Comparison of ENCODE assay signal across 1 cellular context in the genomic region with DNA sequence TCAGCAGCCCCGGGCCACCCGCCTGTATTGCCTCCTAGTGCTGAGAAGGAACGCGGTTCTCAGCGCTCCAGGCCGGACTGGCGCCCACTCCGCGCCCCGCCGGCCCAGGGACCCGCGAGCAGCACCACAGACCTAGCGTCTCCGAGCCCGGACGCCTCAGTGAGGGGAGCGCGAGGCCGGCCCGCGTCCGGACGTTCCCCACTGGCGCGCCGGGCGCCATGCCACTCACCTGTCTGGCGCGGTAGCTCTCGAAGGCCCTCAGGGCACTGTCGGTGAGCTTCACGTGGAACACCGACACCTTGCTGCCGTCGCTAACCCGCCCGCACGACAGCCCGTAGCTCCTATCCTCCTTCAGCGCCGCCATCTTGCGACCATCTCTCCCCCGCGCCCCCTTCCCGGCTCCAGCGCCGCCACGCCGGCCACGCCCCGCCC.
TF ChIP-seq lines count a peak whose summit lies in the region.

ELL (minus strand) TSS at position 379 of the 432 bp plus-strand sequence; CDS start at position 364, 15 bp downstream.

TF ChIP-seq in K562, 482 proteins besides CTCF, POLR2A, EP300 and RAD21 (continued from another document and continues in another):
- TF ChIP-seq, protein P1, sequence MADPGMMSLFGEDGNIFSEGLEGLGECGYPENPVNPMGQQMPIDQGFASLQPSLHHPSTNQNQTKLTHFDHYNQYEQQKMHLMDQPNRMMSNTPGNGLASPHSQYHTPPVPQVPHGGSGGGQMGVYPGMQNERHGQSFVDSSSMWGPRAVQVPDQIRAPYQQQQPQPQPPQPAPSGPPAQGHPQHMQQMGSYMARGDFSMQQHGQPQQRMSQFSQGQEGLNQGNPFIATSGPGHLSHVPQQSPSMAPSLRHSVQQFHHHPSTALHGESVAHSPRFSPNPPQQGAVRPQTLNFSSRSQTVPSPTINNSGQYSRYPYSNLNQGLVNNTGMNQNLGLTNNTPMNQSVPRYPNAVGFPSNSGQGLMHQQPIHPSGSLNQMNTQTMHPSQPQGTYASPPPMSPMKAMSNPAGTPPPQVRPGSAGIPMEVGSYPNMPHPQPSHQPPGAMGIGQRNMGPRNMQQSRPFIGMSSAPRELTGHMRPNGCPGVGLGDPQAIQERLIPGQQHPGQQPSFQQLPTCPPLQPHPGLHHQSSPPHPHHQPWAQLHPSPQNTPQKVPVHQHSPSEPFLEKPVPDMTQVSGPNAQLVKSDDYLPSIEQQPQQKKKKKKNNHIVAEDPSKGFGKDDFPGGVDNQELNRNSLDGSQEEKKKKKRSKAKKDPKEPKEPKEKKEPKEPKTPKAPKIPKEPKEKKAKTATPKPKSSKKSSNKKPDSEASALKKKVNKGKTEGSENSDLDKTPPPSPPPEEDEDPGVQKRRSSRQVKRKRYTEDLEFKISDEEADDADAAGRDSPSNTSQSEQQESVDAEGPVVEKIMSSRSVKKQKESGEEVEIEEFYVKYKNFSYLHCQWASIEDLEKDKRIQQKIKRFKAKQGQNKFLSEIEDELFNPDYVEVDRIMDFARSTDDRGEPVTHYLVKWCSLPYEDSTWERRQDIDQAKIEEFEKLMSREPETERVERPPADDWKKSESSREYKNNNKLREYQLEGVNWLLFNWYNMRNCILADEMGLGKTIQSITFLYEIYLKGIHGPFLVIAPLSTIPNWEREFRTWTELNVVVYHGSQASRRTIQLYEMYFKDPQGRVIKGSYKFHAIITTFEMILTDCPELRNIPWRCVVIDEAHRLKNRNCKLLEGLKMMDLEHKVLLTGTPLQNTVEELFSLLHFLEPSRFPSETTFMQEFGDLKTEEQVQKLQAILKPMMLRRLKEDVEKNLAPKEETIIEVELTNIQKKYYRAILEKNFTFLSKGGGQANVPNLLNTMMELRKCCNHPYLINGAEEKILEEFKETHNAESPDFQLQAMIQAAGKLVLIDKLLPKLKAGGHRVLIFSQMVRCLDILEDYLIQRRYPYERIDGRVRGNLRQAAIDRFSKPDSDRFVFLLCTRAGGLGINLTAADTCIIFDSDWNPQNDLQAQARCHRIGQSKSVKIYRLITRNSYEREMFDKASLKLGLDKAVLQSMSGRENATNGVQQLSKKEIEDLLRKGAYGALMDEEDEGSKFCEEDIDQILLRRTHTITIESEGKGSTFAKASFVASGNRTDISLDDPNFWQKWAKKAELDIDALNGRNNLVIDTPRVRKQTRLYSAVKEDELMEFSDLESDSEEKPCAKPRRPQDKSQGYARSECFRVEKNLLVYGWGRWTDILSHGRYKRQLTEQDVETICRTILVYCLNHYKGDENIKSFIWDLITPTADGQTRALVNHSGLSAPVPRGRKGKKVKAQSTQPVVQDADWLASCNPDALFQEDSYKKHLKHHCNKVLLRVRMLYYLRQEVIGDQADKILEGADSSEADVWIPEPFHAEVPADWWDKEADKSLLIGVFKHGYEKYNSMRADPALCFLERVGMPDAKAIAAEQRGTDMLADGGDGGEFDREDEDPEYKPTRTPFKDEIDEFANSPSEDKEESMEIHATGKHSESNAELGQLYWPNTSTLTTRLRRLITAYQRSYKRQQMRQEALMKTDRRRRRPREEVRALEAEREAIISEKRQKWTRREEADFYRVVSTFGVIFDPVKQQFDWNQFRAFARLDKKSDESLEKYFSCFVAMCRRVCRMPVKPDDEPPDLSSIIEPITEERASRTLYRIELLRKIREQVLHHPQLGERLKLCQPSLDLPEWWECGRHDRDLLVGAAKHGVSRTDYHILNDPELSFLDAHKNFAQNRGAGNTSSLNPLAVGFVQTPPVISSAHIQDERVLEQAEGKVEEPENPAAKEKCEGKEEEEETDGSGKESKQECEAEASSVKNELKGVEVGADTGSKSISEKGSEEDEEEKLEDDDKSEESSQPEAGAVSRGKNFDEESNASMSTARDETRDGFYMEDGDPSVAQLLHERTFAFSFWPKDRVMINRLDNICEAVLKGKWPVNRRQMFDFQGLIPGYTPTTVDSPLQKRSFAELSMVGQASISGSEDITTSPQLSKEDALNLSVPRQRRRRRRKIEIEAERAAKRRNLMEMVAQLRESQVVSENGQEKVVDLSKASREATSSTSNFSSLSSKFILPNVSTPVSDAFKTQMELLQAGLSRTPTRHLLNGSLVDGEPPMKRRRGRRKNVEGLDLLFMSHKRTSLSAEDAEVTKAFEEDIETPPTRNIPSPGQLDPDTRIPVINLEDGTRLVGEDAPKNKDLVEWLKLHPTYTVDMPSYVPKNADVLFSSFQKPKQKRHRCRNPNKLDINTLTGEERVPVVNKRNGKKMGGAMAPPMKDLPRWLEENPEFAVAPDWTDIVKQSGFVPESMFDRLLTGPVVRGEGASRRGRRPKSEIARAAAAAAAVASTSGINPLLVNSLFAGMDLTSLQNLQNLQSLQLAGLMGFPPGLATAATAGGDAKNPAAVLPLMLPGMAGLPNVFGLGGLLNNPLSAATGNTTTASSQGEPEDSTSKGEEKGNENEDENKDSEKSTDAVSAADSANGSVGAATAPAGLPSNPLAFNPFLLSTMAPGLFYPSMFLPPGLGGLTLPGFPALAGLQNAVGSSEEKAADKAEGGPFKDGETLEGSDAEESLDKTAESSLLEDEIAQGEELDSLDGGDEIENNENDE (IDR thresholded peaks at IDR 0.05; ENCODE audit: low read depth, low read length) = no peak
- TF ChIP-seq ZNF511 (CRISPR knock-in tag; IDR thresholded peaks at IDR 0.05) (peak; percentile 76), POLR2AphosphoS2 (IDR thresholded peaks at IDR 0.05; ENCODE audit: low read length) (no peak), ZBTB17 (CRISPR knock-in tag; IDR thresholded peaks at IDR 0.05) (no peak), ZNF133 (CRISPR knock-in tag; IDR thresholded peaks at IDR 0.05) (no peak), CHD1 (IDR thresholded peaks at IDR 0.05; ENCODE audit: low read length) (peak; percentile 95), CTBP1 (IDR thresholded peaks at IDR 0.05; ENCODE audit: borderline replicate concordance) (peak; percentile 62), NFIC (IDR thresholded peaks at IDR 0.05) (peak; percentile 35), PURB (CRISPR knock-in tag; IDR thresholded peaks at IDR 0.05; ENCODE audit: low read depth) (0 out of 2 replicates have a peak, but pooled peaks have one; percentile 44), CAMTA2 (CRISPR knock-in tag; conservative IDR thresholded peaks at IDR 0.05) (no peak), ZNF740 (CRISPR knock-in tag; IDR thresholded peaks at IDR 0.05) (0 out of 2 replicates have a peak, but pooled peaks have one; percentile 57), ZNF740 (tag; IDR thresholded peaks at IDR 0.05) (no peak), EP400 (IDR thresholded peaks at IDR 0.05) (peak; percentile 38; the same call in 1 of the 2 replicates), NKRF (IDR thresholded peaks at IDR 0.05; ENCODE audit: borderline replicate concordance) (peak; percentile 62), ARID3B (CRISPR knock-in tag; IDR thresholded peaks at IDR 0.05; ENCODE audit: borderline replicate concordance) (peak; percentile 54; the same call in 1 of the 2 replicates), E2F3 (CRISPR knock-in tag; IDR thresholded peaks at IDR 0.05) (0 out of 2 replicates have a peak, but pooled peaks have one; percentile 16), MCM2 (IDR thresholded peaks at IDR 0.05; ENCODE audit: low read depth) (no peak), SIN3B (IDR thresholded peaks at IDR 0.05; ENCODE audit: low read depth) (peak; percentile 70), NR4A1 (CRISPR knock-in tag; IDR thresholded peaks at IDR 0.05) (0 out of 2 replicates have a peak, but pooled peaks have one; percentile 24), NR4A1 (tag; IDR thresholded peaks at IDR 0.05) (no peak), XRCC4 (IDR thresholded peaks at IDR 0.05; ENCODE audit: extremely low read depth, insufficient read depth, insufficient read length) (no peak), CHD2 (IDR thresholded peaks at IDR 0.05; ENCODE audit: low read depth, low read length) (no peak)
- TF ChIP-seq, protein P2, sequence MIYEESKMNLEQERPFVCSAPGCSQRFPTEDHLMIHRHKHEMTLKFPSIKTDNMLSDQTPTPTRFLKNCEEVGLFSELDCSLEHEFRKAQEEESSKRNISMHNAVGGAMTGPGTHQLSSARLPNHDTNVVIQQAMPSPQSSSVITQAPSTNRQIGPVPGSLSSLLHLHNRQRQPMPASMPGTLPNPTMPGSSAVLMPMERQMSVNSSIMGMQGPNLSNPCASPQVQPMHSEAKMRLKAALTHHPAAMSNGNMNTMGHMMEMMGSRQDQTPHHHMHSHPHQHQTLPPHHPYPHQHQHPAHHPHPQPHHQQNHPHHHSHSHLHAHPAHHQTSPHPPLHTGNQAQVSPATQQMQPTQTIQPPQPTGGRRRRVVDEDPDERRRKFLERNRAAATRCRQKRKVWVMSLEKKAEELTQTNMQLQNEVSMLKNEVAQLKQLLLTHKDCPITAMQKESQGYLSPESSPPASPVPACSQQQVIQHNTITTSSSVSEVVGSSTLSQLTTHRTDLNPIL (CRISPR knock-in tag; IDR thresholded peaks at IDR 0.05) = no peak
- TF ChIP-seq, protein P3, sequence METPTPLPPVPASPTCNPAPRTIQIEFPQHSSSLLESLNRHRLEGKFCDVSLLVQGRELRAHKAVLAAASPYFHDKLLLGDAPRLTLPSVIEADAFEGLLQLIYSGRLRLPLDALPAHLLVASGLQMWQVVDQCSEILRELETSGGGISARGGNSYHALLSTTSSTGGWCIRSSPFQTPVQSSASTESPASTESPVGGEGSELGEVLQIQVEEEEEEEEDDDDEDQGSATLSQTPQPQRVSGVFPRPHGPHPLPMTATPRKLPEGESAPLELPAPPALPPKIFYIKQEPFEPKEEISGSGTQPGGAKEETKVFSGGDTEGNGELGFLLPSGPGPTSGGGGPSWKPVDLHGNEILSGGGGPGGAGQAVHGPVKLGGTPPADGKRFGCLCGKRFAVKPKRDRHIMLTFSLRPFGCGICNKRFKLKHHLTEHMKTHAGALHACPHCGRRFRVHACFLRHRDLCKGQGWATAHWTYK (CRISPR knock-in tag; IDR thresholded peaks at IDR 0.05) = 0 out of 2 replicates have a peak, but pooled peaks have one; percentile 25
- TF ChIP-seq, protein P4, sequence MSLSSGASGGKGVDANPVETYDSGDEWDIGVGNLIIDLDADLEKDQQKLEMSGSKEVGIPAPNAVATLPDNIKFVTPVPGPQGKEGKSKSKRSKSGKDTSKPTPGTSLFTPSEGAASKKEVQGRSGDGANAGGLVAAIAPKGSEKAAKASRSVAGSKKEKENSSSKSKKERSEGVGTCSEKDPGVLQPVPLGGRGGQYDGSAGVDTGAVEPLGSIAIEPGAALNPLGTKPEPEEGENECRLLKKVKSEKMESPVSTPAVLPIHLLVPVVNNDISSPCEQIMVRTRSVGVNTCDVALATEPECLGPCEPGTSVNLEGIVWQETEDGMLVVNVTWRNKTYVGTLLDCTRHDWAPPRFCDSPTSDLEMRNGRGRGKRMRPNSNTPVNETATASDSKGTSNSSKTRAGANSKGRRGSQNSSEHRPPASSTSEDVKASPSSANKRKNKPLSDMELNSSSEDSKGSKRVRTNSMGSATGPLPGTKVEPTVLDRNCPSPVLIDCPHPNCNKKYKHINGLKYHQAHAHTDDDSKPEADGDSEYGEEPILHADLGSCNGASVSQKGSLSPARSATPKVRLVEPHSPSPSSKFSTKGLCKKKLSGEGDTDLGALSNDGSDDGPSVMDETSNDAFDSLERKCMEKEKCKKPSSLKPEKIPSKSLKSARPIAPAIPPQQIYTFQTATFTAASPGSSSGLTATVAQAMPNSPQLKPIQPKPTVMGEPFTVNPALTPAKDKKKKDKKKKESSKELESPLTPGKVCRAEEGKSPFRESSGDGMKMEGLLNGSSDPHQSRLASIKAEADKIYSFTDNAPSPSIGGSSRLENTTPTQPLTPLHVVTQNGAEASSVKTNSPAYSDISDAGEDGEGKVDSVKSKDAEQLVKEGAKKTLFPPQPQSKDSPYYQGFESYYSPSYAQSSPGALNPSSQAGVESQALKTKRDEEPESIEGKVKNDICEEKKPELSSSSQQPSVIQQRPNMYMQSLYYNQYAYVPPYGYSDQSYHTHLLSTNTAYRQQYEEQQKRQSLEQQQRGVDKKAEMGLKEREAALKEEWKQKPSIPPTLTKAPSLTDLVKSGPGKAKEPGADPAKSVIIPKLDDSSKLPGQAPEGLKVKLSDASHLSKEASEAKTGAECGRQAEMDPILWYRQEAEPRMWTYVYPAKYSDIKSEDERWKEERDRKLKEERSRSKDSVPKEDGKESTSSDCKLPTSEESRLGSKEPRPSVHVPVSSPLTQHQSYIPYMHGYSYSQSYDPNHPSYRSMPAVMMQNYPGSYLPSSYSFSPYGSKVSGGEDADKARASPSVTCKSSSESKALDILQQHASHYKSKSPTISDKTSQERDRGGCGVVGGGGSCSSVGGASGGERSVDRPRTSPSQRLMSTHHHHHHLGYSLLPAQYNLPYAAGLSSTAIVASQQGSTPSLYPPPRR (CRISPR knock-in tag; IDR thresholded peaks at IDR 0.05; ENCODE audit: borderline replicate concordance) = no peak
